Comparison of ENCODE assay signal across 1 cellular context in genomic region chr10:95392711-95393164, GRCh38.
TF ChIP-seq lines count a peak whose summit lies in the region.

No MANE protein-coding gene starts in this region.

TF ChIP-seq in IMR-90, 13 proteins besides CTCF, POLR2A, EP300 and RAD21 (continued from another document):
- TF ChIP-seq FOS (IDR thresholded peaks at IDR 0.05; ENCODE audit: low read depth, low read length): no peak
